ENCODE assay signal across 1 cellular context in the genomic region with DNA sequence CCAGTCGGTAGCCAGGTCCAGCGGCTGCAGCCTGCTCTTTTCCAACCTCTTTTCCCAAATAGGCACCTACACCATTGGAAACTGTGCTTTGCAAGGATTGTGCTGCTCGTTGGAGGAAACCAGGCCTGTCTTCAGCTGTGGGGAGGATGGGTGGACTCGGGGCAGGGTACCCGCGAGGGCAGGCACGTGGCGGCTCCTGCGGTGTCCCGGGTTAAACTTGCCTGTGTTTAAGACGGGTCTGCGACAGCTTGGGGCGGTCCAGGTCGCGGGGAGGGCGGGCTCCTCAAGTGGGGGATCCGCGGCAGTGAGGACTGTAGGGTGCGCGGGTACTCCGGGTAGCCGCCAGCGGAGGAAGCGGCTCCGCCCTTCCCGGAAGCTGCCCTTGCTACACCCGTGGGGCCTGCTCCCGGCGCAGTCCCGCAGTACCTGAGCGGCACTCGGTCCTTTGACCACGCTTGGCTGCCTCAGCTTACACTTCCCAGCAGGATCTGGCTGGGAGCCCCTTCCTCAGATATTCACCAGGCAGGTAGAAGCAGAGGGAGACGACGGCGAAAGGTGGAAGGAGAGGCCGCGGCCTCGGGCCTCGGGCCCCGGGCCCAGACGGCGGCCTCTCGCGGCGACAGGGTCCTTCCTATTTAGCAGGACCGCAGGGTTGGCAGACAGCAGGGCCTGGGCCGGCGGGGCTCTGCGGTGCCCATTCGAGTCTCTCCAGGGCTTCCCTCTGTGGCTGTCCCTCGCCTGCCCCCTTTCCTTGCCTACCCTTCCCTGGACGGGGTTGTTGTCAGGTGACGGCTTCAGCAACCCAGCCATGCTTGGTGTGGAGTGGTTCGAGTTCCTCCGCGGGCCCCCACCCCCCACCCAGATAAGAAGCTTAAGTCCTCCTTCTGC.
TF ChIP-seq lines count a peak whose summit lies in the region.

No MANE protein-coding gene starts in this region.

TF ChIP-seq in WTC11, 78 proteins besides CTCF, POLR2A, EP300 and RAD21 (continued from another document):
- TF ChIP-seq, protein P1, sequence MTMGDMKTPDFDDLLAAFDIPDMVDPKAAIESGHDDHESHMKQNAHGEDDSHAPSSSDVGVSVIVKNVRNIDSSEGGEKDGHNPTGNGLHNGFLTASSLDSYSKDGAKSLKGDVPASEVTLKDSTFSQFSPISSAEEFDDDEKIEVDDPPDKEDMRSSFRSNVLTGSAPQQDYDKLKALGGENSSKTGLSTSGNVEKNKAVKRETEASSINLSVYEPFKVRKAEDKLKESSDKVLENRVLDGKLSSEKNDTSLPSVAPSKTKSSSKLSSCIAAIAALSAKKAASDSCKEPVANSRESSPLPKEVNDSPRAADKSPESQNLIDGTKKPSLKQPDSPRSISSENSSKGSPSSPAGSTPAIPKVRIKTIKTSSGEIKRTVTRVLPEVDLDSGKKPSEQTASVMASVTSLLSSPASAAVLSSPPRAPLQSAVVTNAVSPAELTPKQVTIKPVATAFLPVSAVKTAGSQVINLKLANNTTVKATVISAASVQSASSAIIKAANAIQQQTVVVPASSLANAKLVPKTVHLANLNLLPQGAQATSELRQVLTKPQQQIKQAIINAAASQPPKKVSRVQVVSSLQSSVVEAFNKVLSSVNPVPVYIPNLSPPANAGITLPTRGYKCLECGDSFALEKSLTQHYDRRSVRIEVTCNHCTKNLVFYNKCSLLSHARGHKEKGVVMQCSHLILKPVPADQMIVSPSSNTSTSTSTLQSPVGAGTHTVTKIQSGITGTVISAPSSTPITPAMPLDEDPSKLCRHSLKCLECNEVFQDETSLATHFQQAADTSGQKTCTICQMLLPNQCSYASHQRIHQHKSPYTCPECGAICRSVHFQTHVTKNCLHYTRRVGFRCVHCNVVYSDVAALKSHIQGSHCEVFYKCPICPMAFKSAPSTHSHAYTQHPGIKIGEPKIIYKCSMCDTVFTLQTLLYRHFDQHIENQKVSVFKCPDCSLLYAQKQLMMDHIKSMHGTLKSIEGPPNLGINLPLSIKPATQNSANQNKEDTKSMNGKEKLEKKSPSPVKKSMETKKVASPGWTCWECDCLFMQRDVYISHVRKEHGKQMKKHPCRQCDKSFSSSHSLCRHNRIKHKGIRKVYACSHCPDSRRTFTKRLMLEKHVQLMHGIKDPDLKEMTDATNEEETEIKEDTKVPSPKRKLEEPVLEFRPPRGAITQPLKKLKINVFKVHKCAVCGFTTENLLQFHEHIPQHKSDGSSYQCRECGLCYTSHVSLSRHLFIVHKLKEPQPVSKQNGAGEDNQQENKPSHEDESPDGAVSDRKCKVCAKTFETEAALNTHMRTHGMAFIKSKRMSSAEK (CRISPR knock-in tag; IDR thresholded peaks at IDR 0.05; ENCODE audit: borderline replicate concordance): no peak
- TF ChIP-seq PRRX2 (CRISPR knock-in tag; IDR thresholded peaks at IDR 0.05): no peak
- TF ChIP-seq, protein P2, sequence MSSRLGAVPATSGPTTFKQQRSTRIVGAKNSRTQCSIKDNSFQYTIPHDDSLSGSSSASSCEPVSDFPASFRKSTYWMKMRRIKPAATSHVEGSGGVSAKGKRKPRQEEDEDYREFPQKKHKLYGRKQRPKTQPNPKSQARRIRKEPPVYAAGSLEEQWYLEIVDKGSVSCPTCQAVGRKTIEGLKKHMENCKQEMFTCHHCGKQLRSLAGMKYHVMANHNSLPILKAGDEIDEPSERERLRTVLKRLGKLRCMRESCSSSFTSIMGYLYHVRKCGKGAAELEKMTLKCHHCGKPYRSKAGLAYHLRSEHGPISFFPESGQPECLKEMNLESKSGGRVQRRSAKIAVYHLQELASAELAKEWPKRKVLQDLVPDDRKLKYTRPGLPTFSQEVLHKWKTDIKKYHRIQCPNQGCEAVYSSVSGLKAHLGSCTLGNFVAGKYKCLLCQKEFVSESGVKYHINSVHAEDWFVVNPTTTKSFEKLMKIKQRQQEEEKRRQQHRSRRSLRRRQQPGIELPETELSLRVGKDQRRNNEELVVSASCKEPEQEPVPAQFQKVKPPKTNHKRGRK (CRISPR knock-in tag; IDR thresholded peaks at IDR 0.05; ENCODE audit: borderline replicate concordance): no peak
